ENCODE assay signal across 18 cellular contexts in the genomic region with DNA sequence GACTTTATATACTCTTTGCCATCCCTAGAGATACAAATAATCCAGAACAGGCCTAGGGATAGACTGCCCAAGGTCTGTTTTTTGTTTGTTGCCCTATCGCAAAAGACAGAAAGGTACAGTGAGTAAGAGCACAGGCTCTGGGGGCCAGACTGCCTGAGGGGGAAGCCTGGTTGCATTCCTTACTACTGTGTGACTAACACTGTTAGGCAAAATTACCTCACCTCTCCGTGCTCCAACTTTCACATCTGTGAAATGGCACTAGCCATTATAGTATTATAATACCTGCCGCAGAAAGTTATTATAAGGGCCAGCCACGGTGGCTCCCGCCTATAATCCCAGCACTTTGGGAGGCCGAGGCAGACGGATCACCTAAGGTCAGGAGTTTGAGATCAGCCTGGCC. TPM values are rescaled to one million over a fixed set of nuclear protein-coding genes. Genes with fewer than 3 reads are reported as not detected.
A peak's percentile ranks its signal among the peaks of the same experiment; 100 is the strongest.
DNase-seq lines count a peak whose midpoint lies in the region; ATAC-seq, FAIRE-seq and TF ChIP-seq lines count a peak whose summit lies in the region.
"Had no signal": no experiment of that assay in that cellular context is flagged by ENCODE, and none has a peak within 500 bp of the region (broad histone marks: within the 10 kb centered on the region; RNA-seq: fewer than 3 reads in every experiment).

No MANE protein-coding gene starts in this region.

- 69% methylated on average over 7 of the region's 7 CpGs for WGBS in A549 (ENCODE audit: missing lambda C conversion rate)
- WGBS in GM23248 (ENCODE audit: low coverage in 1 of 2, low lambda C conversion rate in 2 of 2, missing lambda C conversion rate in 2 of 2), 2 experiments: 71 to 74% methylated on average over 7 of the region's 7 CpGs

- H3K9me3 ChIP-seq in A549 (no peaks in the 10 kb centered on the region), GM23248 (ENCODE audit: low read depth) (no peaks in the 10 kb centered on the region), A673 (ENCODE audit: low read depth, low read length, poor library complexity, severe bottlenecking) (no peaks in the 10 kb centered on the region)

- no peaks in the 10 kb centered on the region for H4K20me1 ChIP-seq in GM23248 (ENCODE audit: insufficient read depth)

- no TSS peak for BruUV-seq in A673 (replicated peaks; lab: Mats Ljungman, UMichigan)

- H3K4me1 Mint-ChIP-seq in activated CD4-positive, alpha-beta memory T cell treated with anti-CD3 and anti-CD28 coated beads for 36 hours (ENCODE audit: low read depth): peaks cover 70% of the 10 kb centered on the region

- H3K27me3 ChIP-seq in GM23248 (replicated peaks; ENCODE audit: insufficient read depth) (no peaks in the 10 kb centered on the region), A673 (replicated peaks; ENCODE audit: insufficient read depth, low read depth, low read length, poor library complexity) (no peaks in the 10 kb centered on the region)
- H3K27me3 ChIP-seq: BLaER1 treated with 17β-estradiol and CSF1 and Interleukin-3, amounts not matched to agents 10 nM and 100 nM had no signal

- H3K36me3 ChIP-seq in GM23248 (ENCODE audit: low read depth): no peaks in the 10 kb centered on the region
- no peaks in the 10 kb centered on the region for H3K36me3 ChIP-seq in A673 (ENCODE audit: insufficient read depth, low read length, poor library complexity, severe bottlenecking)

- H3F3A ChIP-seq in GM23248 (ENCODE audit: insufficient read depth): peaks cover 36% of the 10 kb centered on the region

- no peak for TF ChIP-seq POLR2A in A549 (IDR thresholded peaks at IDR 0.05; ENCODE audit: low read length)

- peak overlapping the region; percentile 61 to 94; a peak in 4 of 6 replicates for H3K27ac ChIP-seq in A549
- H3K27ac ChIP-seq in GM23248: no peak overlapping the region
- H3K27ac ChIP-seq in A673 (ENCODE audit: low read depth, low read length, poor library complexity, severe bottlenecking): no peak overlapping the region

- no peak overlapping the region for H3K4me3 Mint-ChIP-seq in activated CD4-positive, alpha-beta memory T cell treated with anti-CD3 and anti-CD28 coated beads for 36 hours
- H3K4me3 Mint-ChIP-seq: activated naive CD8-positive, alpha-beta T cell treated with anti-CD3 and anti-CD28 coated beads, Interleukin-2, amount 10 ng/mL, durations not matched to agents 7 days and 5 days had no signal

- H3K79me2 ChIP-seq in GM23248 (ENCODE audit: insufficient read depth): peaks cover 27% of the 10 kb centered on the region

- TF ChIP-seq EP300 in A549 (IDR thresholded peaks at IDR 0.05): no peak

- intact Hi-C loops in activated CD4-positive, alpha-beta memory T cell treated with anti-CD3 and anti-CD28 coated beads for 36 hours (cut with micrococcal nuclease): loop anchor here (5.0 to 10.0 kb wide), 3 partner anchors 378 to 1822 kb away; a partner anchor contains a TSS
- intact Hi-C loops in A673 (cut with micrococcal nuclease; ENCODE audit: unreplicated experiment): no loop called here

- H3K4me2 ChIP-seq in A549: peak overlapping the region; percentile 26; the same call in 2 of the 3 replicates
- H3K4me2 ChIP-seq in GM23248 (ENCODE audit: unreplicated experiment): no peak overlapping the region

- H3K27me3 Mint-ChIP-seq in activated CD4-positive, alpha-beta memory T cell treated with anti-CD3 and anti-CD28 coated beads for 36 hours: no peaks in the 10 kb centered on the region
- H3K27me3 Mint-ChIP-seq: activated naive CD8-positive, alpha-beta T cell treated with anti-CD3 and anti-CD28 coated beads, Interleukin-2, amount 10 ng/mL, durations not matched to agents 7 days and 5 days had no signal

- CTCF ChIA-PET in A549 (lab: Yijun Ruan, JAX) (no interaction called here), A673 (lab: Charles Lee) (no interaction called here)
- CTCF ChIA-PET in activated CD4-positive, alpha-beta memory T cell treated with anti-CD3 and anti-CD28 coated beads for 36 hours (lab: Charles Lee): no interaction called here

- POLR2A ChIA-PET in A549 (lab: Yijun Ruan, JAX) (no interaction called here), A673 (lab: Charles Lee; ENCODE audit: low non-redundant PET) (no interaction called here)
- POLR2A ChIA-PET in activated CD4-positive, alpha-beta memory T cell treated with anti-CD3 and anti-CD28 coated beads for 36 hours (lab: Charles Lee): interaction anchor here (1.8 kb wide), 1 partner anchor 9 kb away, joined by 3 read pairs; no protein-coding TSS in a partner anchor

- no peak overlapping the region for H3K9ac ChIP-seq in GM23248
- H3K9ac ChIP-seq: BLaER1 treated with 17β-estradiol and CSF1 and Interleukin-3, amounts not matched to agents 10 nM and 100 nM had no signal

- in situ Hi-C loops in GM23248 (cut with MboI): no loop called here

- H3K27ac Mint-ChIP-seq in activated CD4-positive, alpha-beta memory T cell treated with anti-CD3 and anti-CD28 coated beads for 36 hours: no peak overlapping the region
- H3K27ac Mint-ChIP-seq: activated naive CD8-positive, alpha-beta T cell treated with anti-CD3 and anti-CD28 coated beads, Interleukin-2, amount 10 ng/mL, durations not matched to agents 7 days and 5 days had no signal

- H2AFZ ChIP-seq in GM23248: no peak overlapping the region

- H3K4me3 ChIP-seq in A549: no peak overlapping the region
- H3K4me3 ChIP-seq in GM23248: no peak overlapping the region
- no peak overlapping the region for H3K4me3 ChIP-seq in A673 (ENCODE audit: low read depth, low read length, poor library complexity, severe bottlenecking)
- H3K4me3 ChIP-seq: BLaER1 treated with 17β-estradiol and CSF1 and Interleukin-3, amounts not matched to agents 10 nM and 100 nM had no signal

- no peak for TF ChIP-seq RAD21 in A549 (conservative IDR thresholded peaks at IDR 0.05 in 1 of 2, IDR thresholded peaks at IDR 0.05 in 1 of 2)

- ATAC-seq in A549: peak; percentile 30 to 48; a peak in 3 of 6 replicates

- TF ChIP-seq CTCF in A549 (IDR thresholded peaks at IDR 0.05) (no peak), A673 (conservative IDR thresholded peaks at IDR 0.05; ENCODE audit: low read depth, low read length) (no peak)

- FAIRE-seq in A549 (lab: Jason Lieb, UNC): no peak
- FAIRE-seq: GM12892, islet of Langerhans had no signal

- H3K36me3 Mint-ChIP-seq in activated CD4-positive, alpha-beta memory T cell treated with anti-CD3 and anti-CD28 coated beads for 36 hours: peaks cover 10% of the 10 kb centered on the region

- DNase-seq in A549 (ENCODE audit: low read depth in 1 of 2, low spot score in 1 of 2) (peak in 1 of 2 experiments; percentile 33), GM23248 (peak; percentile 82), T1000 (lab: John Stamatoyannopoulos, UW) (peak; percentile 19), fibroblast of peridontal ligament (ENCODE audit: extremely low read depth) (peak; percentile 26), globus pallidus (ENCODE audit: low spot score) (no peak), A673 (ENCODE audit: low spot score) (no peak), SW480 (ENCODE audit: low spot score) (no peak)
- no peak for DNase-seq in activated CD4-positive, alpha-beta memory T cell treated with anti-CD3 and anti-CD28 coated beads for 36 hours
- DNase-seq: activated naive CD8-positive, alpha-beta T cell treated with anti-CD3 and anti-CD28 coated beads, Interleukin-2, amount 10 ng/mL, durations not matched to agents 7 days and 5 days; cortex of kidney; DMS79 treated with DMSO at 0.1 percent for 48 hours; foreskin melanocyte; NCI-H526; Right ventricle myocardium superior; stimulated activated CD4-positive, alpha-beta T cell treated with anti-CD3 and anti-CD28 coated beads, Interleukin-2, amount 100 ng/mL, for 48 hours had no signal

- peaks cover 60% of the 10 kb centered on the region for H3K4me1 ChIP-seq in A549
- peaks cover 33% of the 10 kb centered on the region for H3K4me1 ChIP-seq in GM23248 (ENCODE audit: insufficient read depth)
- H3K4me1 ChIP-seq in A673 (ENCODE audit: insufficient read depth, low read length, poor library complexity, severe bottlenecking): peaks cover 63% of the 10 kb centered on the region

- no peaks in the 10 kb centered on the region for H3K9me3 Mint-ChIP-seq in activated CD4-positive, alpha-beta memory T cell treated with anti-CD3 and anti-CD28 coated beads for 36 hours
- H3K9me3 Mint-ChIP-seq: activated naive CD8-positive, alpha-beta T cell treated with anti-CD3 and anti-CD28 coated beads, Interleukin-2, amount 10 ng/mL, durations not matched to agents 7 days and 5 days had no signal

- no peaks in the 10 kb centered on the region for H3K9me2 ChIP-seq in GM23248 (ENCODE audit: insufficient read depth)

TF ChIP-seq in A549, 52 proteins besides CTCF, POLR2A, EP300 and RAD21:
- TF ChIP-seq FOSL2 (IDR thresholded peaks at IDR 0.05): no peak
- peak; percentile 25; the same call in 1 of the 2 replicates for TF ChIP-seq FOSL2 (CRISPR knock-in tag; IDR thresholded peaks at IDR 0.05)
- TF ChIP-seq CBX2 (IDR thresholded peaks at IDR 0.05; ENCODE audit: borderline replicate concordance, low read depth): no peak

RNA-seq across cellular contexts. Expression of a gene that starts 14.5 kb away (rescaled TPM):
- polyA plus RNA-seq in A549 (2011; rRNA removed) (27.0 and 30.0 TPM in 2 replicates), A549 (2017; fragmentation: RNase III; extraction: RNeasy Plus Mini Kit Qiagen cat#74134 plus additional on column Dnase treatment) (32.4 to 33.6 TPM (median 32.8 TPM) in 3 replicates), GM23248 (2016; fragmentation: Nextera tagmentation; extraction: Ambion mirVana) (11.5 and 12.4 TPM in 2 replicates)
- 12.6 and 15.7 TPM in 2 replicates for polyA plus RNA-seq in A549 (2012; cell fraction: cytosol; rRNA removed)
- polyA plus RNA-seq in A549 (2012; cell fraction: nucleus; rRNA removed): 7.3 and 11.4 TPM in 2 replicates
- polyA minus RNA-seq in A549 (2011; rRNA and poly(A)+ RNA removed): 31.9 and 34.6 TPM in 2 replicates
- total RNA-seq in GM23248 (2014; rRNA removed; shearing (Covaris generic)): 11.5 and 12.9 TPM in 2 replicates
- total RNA-seq in activated CD4-positive, alpha-beta memory T cell treated with anti-CD3 and anti-CD28 coated beads for 36 hours: 10 to 100 TPM; 22.8 to 24.5 TPM
- 80.8 and 95.4 TPM in 2 replicates for total RNA-seq in A673 (2021)

Comparison
In these comparisons a context has a peak if more than half of its experiments do, and no peak if none do; other contexts are left out.
1. DNase-seq: peak in GM23248 (single experiment), T1000 (single experiment) and fibroblast of peridontal ligament (single experiment); none in globus pallidus (single experiment), activated CD4-positive, alpha-beta memory T cell treated with anti-CD3 and anti-CD28 coated beads for 36 hours (single experiment), A673 (single experiment) and SW480 (single experiment).
2. H3K27ac ChIP-seq: peak in A549 (2 of 2); none in GM23248 (single experiment) and A673 (single experiment).